In genomic region chr1:13619909-13620308, GRCh38 we compare ENCODE assay signal across 1 cellular context.
TF ChIP-seq lines count a peak whose summit lies in the region.

No MANE protein-coding gene starts in this region.

TF ChIP-seq in GM23338, 12 proteins besides CTCF, POLR2A, EP300 and RAD21 (continued from another document):
- TF ChIP-seq REST (IDR thresholded peaks at IDR 0.05; ENCODE audit: unreplicated experiment) (no peak), EZH2phosphoT487 (IDR thresholded peaks at IDR 0.05; ENCODE audit: unreplicated experiment) (no peak), ETS1 (IDR thresholded peaks at IDR 0.05) (no peak), ZNF462 (CRISPR knock-in tag; IDR thresholded peaks at IDR 0.05) (no peak)
